8 cellular contexts compared by ENCODE assay signal in the genomic region with DNA sequence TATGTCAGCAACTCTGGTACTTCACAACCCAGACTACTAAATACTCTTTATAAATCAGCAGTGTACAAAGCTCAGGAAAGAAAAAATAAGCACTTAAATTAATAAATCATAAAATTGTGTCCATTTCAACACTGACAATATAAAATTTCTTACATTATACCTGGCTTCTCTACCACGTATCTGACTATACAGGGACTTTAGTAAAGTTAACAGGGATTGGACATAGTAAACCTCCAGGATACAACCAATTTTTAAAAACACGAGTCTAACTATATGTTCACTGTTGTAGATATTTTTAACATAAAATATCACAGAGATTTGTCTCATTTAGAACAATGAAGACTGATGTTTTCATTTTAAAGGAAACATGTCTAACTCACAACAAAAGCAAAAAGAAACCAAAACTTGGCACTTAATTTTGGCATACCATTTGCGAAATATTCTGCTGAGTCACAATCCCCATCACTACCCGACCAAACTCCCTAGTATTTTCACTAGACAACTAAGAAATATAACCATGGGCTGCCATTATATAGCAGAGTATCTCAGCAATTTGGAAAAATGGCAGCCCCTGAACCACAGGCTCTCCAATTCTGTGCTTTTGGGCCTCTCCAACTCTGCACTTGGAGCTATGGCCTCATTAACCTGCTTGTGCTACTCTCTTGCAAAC. TPM values are rescaled to one million over a fixed set of nuclear protein-coding genes. Genes with fewer than 3 reads are reported as not detected.
A peak's percentile ranks its signal among the peaks of the same experiment; 100 is the strongest.
DNase-seq lines count a peak whose midpoint lies in the region; ATAC-seq and TF ChIP-seq lines count a peak whose summit lies in the region.
"Had no signal": no experiment of that assay in that cellular context is flagged by ENCODE, and none has a peak within 500 bp of the region (broad histone marks: within the 10 kb centered on the region; RNA-seq: fewer than 3 reads in every experiment).

No MANE protein-coding gene starts in this region.

- intact Hi-C loops in sigmoid colon (cut with DNase I): no loop called here

- H2AFZ ChIP-seq in GM23248: peak overlapping the region; percentile 86

- no peak for TF ChIP-seq CTCF in sigmoid colon (IDR thresholded peaks at IDR 0.05)

- no peaks in the 10 kb centered on the region for H3K36me3 ChIP-seq in GM23248 (ENCODE audit: low read depth)
- no peaks in the 10 kb centered on the region for H3K36me3 ChIP-seq in endocrine pancreas (ENCODE audit: control insufficient read depth, insufficient read depth, low read length)
- no peaks in the 10 kb centered on the region for H3K36me3 ChIP-seq in HAP-1 (replicated peaks)
- no peaks in the 10 kb centered on the region for H3K36me3 ChIP-seq in sigmoid colon

- no peaks in the 10 kb centered on the region for H3K9me3 Mint-ChIP-seq in stimulated activated memory B cell treated with anti-CD40 and anti-IgM and Interleukin-4, amounts not matched to agents 10 μg/mL and 1 μg/mL and 100 μg/mL, for 72 hours

- peak overlapping the region; percentile 70 for H3K4me2 ChIP-seq in GM23248 (ENCODE audit: unreplicated experiment)

- DNase-seq in GM23248 (peak; percentile 80), RPMI8226 (peak; percentile 67), HAP-1 (ENCODE audit: low spot score in 2 of 2) (no peak), NCI-H1105 treated with DMSO at 0.1 percent for 48 hours (lab: John Stamatoyannopoulos, UW) (no peak), sigmoid colon (no peak)
- DNase-seq: NCI-H2171 had no signal

- H3K27me3 ChIP-seq in GM23248 (replicated peaks; ENCODE audit: insufficient read depth) (no peaks in the 10 kb centered on the region), endocrine pancreas (ENCODE audit: control insufficient read depth, insufficient read depth, low read length) (no peaks in the 10 kb centered on the region), HAP-1 (ENCODE audit: low read depth) (no peaks in the 10 kb centered on the region), sigmoid colon (no peaks in the 10 kb centered on the region)

- peak overlapping the region; percentile 65 for H3K4me3 Mint-ChIP-seq in stimulated activated memory B cell treated with anti-CD40 and anti-IgM and Interleukin-4, amounts not matched to agents 10 μg/mL and 1 μg/mL and 100 μg/mL, for 72 hours

- no peak for TF ChIP-seq EP300 in sigmoid colon (IDR thresholded peaks at IDR 0.05)

- no peak for TF ChIP-seq POLR2A in sigmoid colon (IDR thresholded peaks at IDR 0.05)

- H3K9me3 ChIP-seq in GM23248 (ENCODE audit: low read depth) (no peaks in the 10 kb centered on the region), endocrine pancreas (ENCODE audit: control insufficient read depth, low read length) (no peaks in the 10 kb centered on the region), HAP-1 (no peaks in the 10 kb centered on the region), sigmoid colon (no peaks in the 10 kb centered on the region)

- H3K9ac ChIP-seq in GM23248: peak overlapping the region; percentile 67
- no peak overlapping the region for H3K9ac ChIP-seq in endocrine pancreas (ENCODE audit: control insufficient read depth, insufficient read depth, low read length)

- H3K4me1 Mint-ChIP-seq in stimulated activated memory B cell treated with anti-CD40 and anti-IgM and Interleukin-4, amounts not matched to agents 10 μg/mL and 1 μg/mL and 100 μg/mL, for 72 hours: peaks cover 18% of the 10 kb centered on the region

- H3K79me2 ChIP-seq in GM23248 (ENCODE audit: insufficient read depth): no peaks in the 10 kb centered on the region

- H4K20me1 ChIP-seq in GM23248 (ENCODE audit: insufficient read depth): no peaks in the 10 kb centered on the region

- no peaks in the 10 kb centered on the region for H3F3A ChIP-seq in GM23248 (ENCODE audit: insufficient read depth)

- no peaks in the 10 kb centered on the region for H3K27me3 Mint-ChIP-seq in stimulated activated memory B cell treated with anti-CD40 and anti-IgM and Interleukin-4, amounts not matched to agents 10 μg/mL and 1 μg/mL and 100 μg/mL, for 72 hours

- 20 to 31% methylated on average over 4 of the region's 4 CpGs for WGBS in GM23248 (ENCODE audit: low coverage in 1 of 2, low lambda C conversion rate in 2 of 2, missing lambda C conversion rate in 2 of 2), 2 experiments
- WGBS in sigmoid colon, 2 donors: 57 to 72% methylated on average over 4 of the region's 4 CpGs

- H3K27ac ChIP-seq in GM23248: peak overlapping the region; percentile 40
- no peak overlapping the region for H3K27ac ChIP-seq in sigmoid colon

- in situ Hi-C loops in GM23248 (cut with MboI): no loop called here
- in situ Hi-C loops in HAP-1 (cut with MboI; ENCODE audit: low sequenced_read_pairs): no loop called here

- ATAC-seq in stimulated activated memory B cell treated with anti-CD40 and anti-IgM and Interleukin-4, amounts not matched to agents 10 μg/mL and 1 μg/mL and 100 μg/mL, for 72 hours: no peak

- H3K36me3 Mint-ChIP-seq in stimulated activated memory B cell treated with anti-CD40 and anti-IgM and Interleukin-4, amounts not matched to agents 10 μg/mL and 1 μg/mL and 100 μg/mL, for 72 hours: no peaks in the 10 kb centered on the region

- peak overlapping the region; percentile 73 for H3K27ac Mint-ChIP-seq in stimulated activated memory B cell treated with anti-CD40 and anti-IgM and Interleukin-4, amounts not matched to agents 10 μg/mL and 1 μg/mL and 100 μg/mL, for 72 hours

- H3K4me3 ChIP-seq in GM23248 (peak overlapping the region; percentile 66), endocrine pancreas (ENCODE audit: control insufficient read depth, insufficient read depth, low read length) (peak overlapping the region; percentile 25), HAP-1 (no peak overlapping the region), sigmoid colon (no peak overlapping the region)

- H3K9me2 ChIP-seq in GM23248 (ENCODE audit: insufficient read depth): no peaks in the 10 kb centered on the region

- peaks cover 6% of the 10 kb centered on the region for H3K4me1 ChIP-seq in GM23248 (ENCODE audit: insufficient read depth)
- peaks cover 16% of the 10 kb centered on the region for H3K4me1 ChIP-seq in endocrine pancreas (ENCODE audit: control insufficient read depth, insufficient read depth, low read length)
- peaks cover 29% of the 10 kb centered on the region for H3K4me1 ChIP-seq in HAP-1
- H3K4me1 ChIP-seq in sigmoid colon: no peaks in the 10 kb centered on the region

RNA-seq across cellular contexts. Expression of a gene that starts 14.4 kb away (rescaled TPM):
- total RNA-seq in GM23248 (2014; rRNA removed; shearing (Covaris generic)): 0.22 TPM in 1 of 2 replicates, not detected in the other
- polyA plus RNA-seq in GM23248 (2016; fragmentation: Nextera tagmentation; extraction: Ambion mirVana) (0.08 TPM in 1 of 2 replicates, not detected in the other), sigmoid colon (1 to 10 TPM; 1.4 to 2.5 (median 1.8) TPM)
- total RNA-seq in sigmoid colon: 1 to 10 TPM in 3 of 4 donors, under 1 TPM in 1; 0.95 to 3.3 (median 1.5) TPM

Comparison
In these comparisons a context has a peak if more than half of its experiments do, and no peak if none do; other contexts are left out.
1. DNase-seq: peak in GM23248 (single experiment) and RPMI8226 (single experiment); none in HAP-1 (0 of 2), NCI-H1105 treated with DMSO at 0.1 percent for 48 hours (single experiment) and sigmoid colon (single experiment).
2. H3K4me3 ChIP-seq: peak in GM23248 (single experiment) and endocrine pancreas (single experiment); none in HAP-1 (single experiment) and sigmoid colon (0 of 4).